Comparison of ENCODE assay signal across 1 cellular context in genomic region chr4:39353478-39354177, GRCh38.
TF ChIP-seq lines count a peak whose summit lies in the region.

No MANE protein-coding gene starts in this region.

TF ChIP-seq in GM23338, 12 proteins besides CTCF, POLR2A, EP300 and RAD21:
- TF ChIP-seq ZNF462 (CRISPR knock-in tag; IDR thresholded peaks at IDR 0.05) (no peak), ETS1 (IDR thresholded peaks at IDR 0.05) (no peak)
